ENCODE assay signal across 24 cellular contexts in the genomic region with DNA sequence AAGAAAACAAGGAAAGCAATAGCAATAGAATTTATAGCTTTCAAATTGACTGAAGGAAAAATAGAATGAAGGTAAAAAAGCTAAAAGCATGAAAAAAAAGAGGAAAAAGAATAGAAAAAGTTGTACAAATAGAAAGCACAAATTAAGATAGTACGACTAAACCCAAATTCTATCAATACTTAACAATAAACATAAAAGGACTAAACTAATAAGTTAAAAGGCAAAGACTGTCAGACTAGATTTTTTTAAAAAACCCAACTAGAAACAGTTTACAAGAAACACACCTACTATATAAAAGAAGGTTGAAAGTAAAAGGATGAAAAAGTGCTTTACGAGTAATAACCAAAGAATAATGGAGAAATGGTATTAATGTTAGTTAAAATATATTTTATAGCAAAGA. TPM values are rescaled to one million over a fixed set of nuclear protein-coding genes. Genes with fewer than 3 reads are reported as not detected.
DNase-seq lines count a peak whose midpoint lies in the region; ATAC-seq, FAIRE-seq and TF ChIP-seq lines count a peak whose summit lies in the region.
"Had no signal": no experiment of that assay in that cellular context is flagged by ENCODE, and none has a peak within 500 bp of the region (broad histone marks: within the 10 kb centered on the region; RNA-seq: fewer than 3 reads in every experiment).

No MANE protein-coding gene starts in this region.

- no peak for TF ChIP-seq RAD21 in K562 (CRISPR knock-in tag; conservative IDR thresholded peaks at IDR 0.05 in 1 of 2, IDR thresholded peaks at IDR 0.05 in 1 of 2)

- H3K9me2 ChIP-seq in Karpas-422 (replicated peaks; ENCODE audit: insufficient read depth, low read length) = no peaks in the 10 kb centered on the region

- ATAC-seq in K562 (no peak), HG02588 (IDR thresholded peaks at IDR 0.05; ENCODE audit: unreplicated experiment) (no peak)
- ATAC-seq: GM12878 had no signal

- peak; percentile 16 for DNase-seq in Karpas-422
- DNase-seq in K562 (ENCODE audit: extremely low read depth in 1 of 4, low spot score in 3 of 4) = no peak
- no peak for DNase-seq in COR-L47 (lab: John Stamatoyannopoulos, UW)
- no peak for DNase-seq in G401 (ENCODE audit: low spot score)
- DNase-seq: 8988T; ACHN; BE2C; C1 segment of cervical spinal cord; Caco-2; Calu3; CD4-positive, alpha-beta memory T cell; CD4-positive, CD25-positive, alpha-beta regulatory T cell; CD8-positive, alpha-beta memory T cell; DMS79 treated with DMSO at 0.1 percent for 48 hours; GDM1 had no signal

- in situ Hi-C loops in K562 (cut with MboI) (no loop called here), G401 (cut with HindIII; ENCODE audit: low sequenced_read_pairs) (no loop called here)

- H3K4me3 ChIP-seq in HEK293 (ENCODE audit: low read depth, low read length) (no peak overlapping the region), Karpas-422 (ENCODE audit: low read length) (no peak overlapping the region), K562 (no peak overlapping the region)
- H3K4me3 ChIP-seq: BLaER1, GM12878 had no signal

- H3K4me1 ChIP-seq in HEK293 (ENCODE audit: control insufficient read depth, insufficient read depth, low read length) (no peaks in the 10 kb centered on the region), Karpas-422 (ENCODE audit: low read length) (peaks cover 4% of the 10 kb centered on the region; the same call in 1 of the 2 replicates), K562 (replicated peaks in 1 of 2; ENCODE audit: control insufficient read depth in 2 of 2, insufficient read depth in 2 of 2, low read length in 2 of 2) (no peaks in the 10 kb centered on the region; a peak in 1 of 5 replicates)
- H3K4me1 ChIP-seq: BE2C, Caco-2 had no signal

- TF ChIP-seq CTCF in HEK293 (tag by site-specific recombination; IDR thresholded peaks at IDR 0.05) (no peak), K562 (IDR thresholded peaks at IDR 0.05 in 2 of 3, conservative IDR thresholded peaks at IDR 0.05 in 1 of 3; ENCODE audit: insufficient read depth in 2 of 3, low read depth in 1 of 3, low read length in 3 of 3) (no peak)

- H3K27me3 ChIP-seq in Karpas-422 (ENCODE audit: low read length) (no peaks in the 10 kb centered on the region), K562 (ENCODE audit: control insufficient read depth in 2 of 2, insufficient read depth in 2 of 2, low read length in 2 of 2) (peaks cover 15 to 32% of the 10 kb centered on the region in 2 experiments)
- H3K27me3 ChIP-seq: BE2C, BLaER1 had no signal

- H3K4me2 ChIP-seq in Karpas-422 (ENCODE audit: low read depth, low read length, poor library complexity, severe bottlenecking) (no peak overlapping the region), K562 (ENCODE audit: insufficient read depth, low read length) (no peak overlapping the region)
- H3K4me2 ChIP-seq: BLaER1 had no signal

- WGBS in K562 (ENCODE audit: insufficient coverage, low coverage, missing lambda C conversion rate) = 0% methylated on average over 2 of the region's 2 CpGs

- H3K9ac ChIP-seq in Karpas-422 (ENCODE audit: low read length) (no peak overlapping the region), K562 (ENCODE audit: insufficient read depth in 1 of 2, low read depth in 2 of 2, low read length in 2 of 2) (no peak overlapping the region)
- H3K9ac ChIP-seq: BLaER1 had no signal

- CTCF ChIA-PET in HEK293 (lab: Yijun Ruan, JAX) (no interaction called here), K562 (lab: Yijun Ruan, JAX; ENCODE audit: low intra/inter-chr PET ratio) (no interaction called here)

- H2AFZ ChIP-seq in Karpas-422 (ENCODE audit: low read length) (no peak overlapping the region), K562 (ENCODE audit: low read depth, low read length) (no peak overlapping the region)

- H3K9me1 ChIP-seq in K562 (ENCODE audit: control insufficient read depth, insufficient read depth, low read length) = no peaks in the 10 kb centered on the region

- H3K9me3 ChIP-seq in HEK293 (ENCODE audit: control insufficient read depth, insufficient read depth, low read depth, low read length) (no peaks in the 10 kb centered on the region), Karpas-422 (ENCODE audit: low read length) (peaks cover 10% of the 10 kb centered on the region), K562 (replicated peaks; ENCODE audit: control insufficient read depth, insufficient read depth, low read depth, low read length) (peaks cover 2% of the 10 kb centered on the region; the same call in 1 of the 2 replicates)
- H3K9me3 ChIP-seq: BE2C had no signal

- no peak for FAIRE-seq in K562 (lab: Jason Lieb, UNC)
- FAIRE-seq: A204.1, D721Med, GM12892, GM18507 had no signal

- H3K36me3 ChIP-seq in HEK293 (ENCODE audit: control insufficient read depth in 2 of 2, insufficient read depth in 1 of 2, low read length in 2 of 2) (no peaks in the 10 kb centered on the region), Karpas-422 (ENCODE audit: insufficient read depth, low read length) (no peaks in the 10 kb centered on the region), K562 (ENCODE audit: control insufficient read depth, insufficient read depth, low read length) (no peaks in the 10 kb centered on the region)
- H3K36me3 ChIP-seq: BE2C had no signal

- POLR2A ChIA-PET in HEK293 (lab: Yijun Ruan, JAX) (interaction anchor here (0.7 kb wide), 1 partner anchor 100 kb away, joined by 3 read pairs; no protein-coding TSS in a partner anchor), K562 (lab: Yijun Ruan, JAX) (no interaction called here)

- no peaks in the 10 kb centered on the region for H3K79me2 ChIP-seq in Karpas-422 (ENCODE audit: low read length)
- H3K79me2 ChIP-seq in K562 (ENCODE audit: control insufficient read depth, insufficient read depth, low read length) = no peaks in the 10 kb centered on the region

- no peak for TF ChIP-seq EP300 in K562 (IDR thresholded peaks at IDR 0.05; ENCODE audit: low read length)

- no peak overlapping the region for H3K27ac ChIP-seq in HEK293 (ENCODE audit: extremely low read depth, low read depth, low read length)
- H3K27ac ChIP-seq in Karpas-422 (ENCODE audit: low read length) = no peak overlapping the region
- no peak overlapping the region for H3K27ac ChIP-seq in K562 (ENCODE audit: extremely low read depth, low read depth, low read length)
- H3K27ac ChIP-seq: BLaER1 had no signal

- intact Hi-C loops in K562 (cut with micrococcal nuclease) = no loop called here

- H4K20me1 ChIP-seq in Karpas-422 (ENCODE audit: insufficient read depth, low read depth, low read length) (no peaks in the 10 kb centered on the region), K562 (replicated peaks; ENCODE audit: control insufficient read depth, insufficient read depth, low read length) (no peaks in the 10 kb centered on the region)
- H4K20me1 ChIP-seq: BLaER1 had no signal

- BruUV-seq in K562 (replicated peaks; lab: Mats Ljungman, UMichigan) = no TSS peak

- TF ChIP-seq POLR2A in K562 (conservative IDR thresholded peaks at IDR 0.05) = no peak

TF ChIP-seq in HEK293, 187 proteins besides CTCF, POLR2A, EP300 and RAD21 (continues in another document):
- no peak for TF ChIP-seq ZNF157 (tag by site-specific recombination; IDR thresholded peaks at IDR 0.05)
- TF ChIP-seq SETDB1 (IDR thresholded peaks at IDR 0.05; ENCODE audit: insufficient read length, low read length) = peak; percentile 45

TF ChIP-seq in K562, 482 proteins besides CTCF, POLR2A, EP300 and RAD21 (continues in another document):
- TF ChIP-seq NCOA1 (IDR thresholded peaks at IDR 0.05; ENCODE audit: low read depth) = no peak

RNA-seq across cellular contexts. Expression of gene NRARP, which starts 34.7 kb away (rescaled TPM):
- total RNA-seq in Karpas-422 (2014; rRNA removed; shearing (Covaris generic); ENCODE audit: low replicate concordance) = 1.4 and 1.8 TPM in 2 replicates
- total RNA-seq in K562 (2011; cell fraction: chromatin; rRNA removed; ENCODE audit: low replicate concordance) = 6.4 and 15.4 TPM in 2 replicates
- total RNA-seq in K562 (2011; cell fraction: nucleolus; rRNA removed) = 16.8 and 18.8 TPM in 2 replicates
- 11.7 and 13.1 TPM in 2 replicates for total RNA-seq in K562 (2011; cell fraction: nucleoplasm; rRNA removed)
- total RNA-seq in K562 (2014; rRNA removed) = 19.1 and 25.9 TPM in 2 replicates
- 1.6 and 2.0 TPM in 2 replicates for total RNA-seq in K562 (2014; rRNA removed; fragmentation: Illumina TruSeq; extraction: Trizol)
- 3.3 and 4.0 TPM in 2 replicates for total RNA-seq in K562 (2015; rRNA removed; fragmentation: Illumina TruSeq; extraction: Trizol)
- total RNA-seq in K562 (2021) = 24.5 and 29.5 TPM in 2 replicates
- 5.2 and 7.6 TPM in 2 replicates for polyA plus RNA-seq in K562 (2011; rRNA removed)
- 10.4 and 26.9 TPM in 2 replicates for polyA plus RNA-seq in K562 (2011; cell fraction: cytosol; rRNA removed)
- 13.1 and 17.8 TPM in 2 replicates for polyA plus RNA-seq in K562 (2011; cell fraction: nucleus; rRNA removed)
- polyA plus RNA-seq in K562 (2012) = 6.1 and 8.4 TPM in 2 replicates
- polyA plus RNA-seq in K562 (2014; fragmentation: Illumina TruSeq; extraction: Trizol) = 6.2 and 7.2 TPM in 2 replicates
- polyA plus RNA-seq in K562 (2014; fragmentation: Nextera tagmentation; extraction: Ambion mirVana) = not detected
- 13.8 and 17.8 TPM in 2 replicates for polyA plus RNA-seq in K562 (2014; rRNA removed)
- 1.3 and 1.8 TPM in 2 replicates for polyA minus RNA-seq in K562 (2011; rRNA and poly(A)+ RNA removed)
- 9.5 and 11.2 TPM in 2 replicates for polyA minus RNA-seq in K562 (2011; cell fraction: cytosol; rRNA and poly(A)+ RNA removed)
- 9.2 and 12.6 TPM in 2 replicates for polyA minus RNA-seq in K562 (2011; cell fraction: nucleus; rRNA and poly(A)+ RNA removed)
- 6.3 and 6.7 TPM in 2 replicates for total RNA-seq in G401 (2014; rRNA removed; shearing (Covaris generic))
- polyA plus RNA-seq: CD14-positive monocyte; CD4-positive, alpha-beta memory T cell; CD4-positive, CD25-positive, alpha-beta regulatory T cell; CD8-positive, alpha-beta memory T cell had no signal

RNA-seq across cellular contexts. Expression of gene TOR4A, which starts 59.2 kb away (rescaled TPM):
- total RNA-seq in Karpas-422 (2014; rRNA removed; shearing (Covaris generic); ENCODE audit: low replicate concordance) = 8.8 and 19.2 TPM in 2 replicates
- 16.4 and 68.0 TPM in 2 replicates for total RNA-seq in K562 (2011; cell fraction: chromatin; rRNA removed; ENCODE audit: low replicate concordance)
- total RNA-seq in K562 (2011; cell fraction: nucleolus; rRNA removed) = 100 and 103 TPM in 2 replicates
- total RNA-seq in K562 (2011; cell fraction: nucleoplasm; rRNA removed) = 32.4 and 39.2 TPM in 2 replicates
- total RNA-seq in K562 (2014; rRNA removed) (38.5 and 46.9 TPM in 2 replicates), K562 (2014; rRNA removed; fragmentation: Illumina TruSeq; extraction: Trizol) (3.4 and 4.6 TPM in 2 replicates), K562 (2015; rRNA removed; fragmentation: Illumina TruSeq; extraction: Trizol) (14.8 and 16.4 TPM in 2 replicates), K562 (2021) (45.8 and 49.2 TPM in 2 replicates)
- polyA plus RNA-seq in K562 (2011; rRNA removed) (8.6 and 13.0 TPM in 2 replicates), K562 (2014; fragmentation: Illumina TruSeq; extraction: Trizol) (8.8 and 14.8 TPM in 2 replicates), K562 (2014; fragmentation: Nextera tagmentation; extraction: Ambion mirVana) (1 to 10 TPM; 3.9 to 7.0 TPM), K562 (2014; rRNA removed) (23.9 and 27.3 TPM in 2 replicates)
- polyA plus RNA-seq in K562 (2011; cell fraction: cytosol; rRNA removed) = 18.4 and 58.5 TPM in 2 replicates
- 14.8 and 30.5 TPM in 2 replicates for polyA plus RNA-seq in K562 (2011; cell fraction: nucleus; rRNA removed)
- 20.5 and 29.0 TPM in 2 replicates for polyA plus RNA-seq in K562 (2012)
- 2.8 and 4.9 TPM in 2 replicates for polyA minus RNA-seq in K562 (2011; rRNA and poly(A)+ RNA removed)
- 27.4 and 32.4 TPM in 2 replicates for polyA minus RNA-seq in K562 (2011; cell fraction: cytosol; rRNA and poly(A)+ RNA removed)
- polyA minus RNA-seq in K562 (2011; cell fraction: nucleus; rRNA and poly(A)+ RNA removed) = 13.6 and 14.0 TPM in 2 replicates
- total RNA-seq in G401 (2014; rRNA removed; shearing (Covaris generic)) = 38.2 and 41.7 TPM in 2 replicates

Comparison
In these comparisons a context has a peak if more than half of its experiments do, and no peak if none do; other contexts are left out.
1. Of the 44 proteins assayed by ChIP-seq in both K562 and HEK293: peak only in K562: none; only in HEK293: SETDB1; in both: none; in neither: 43.